In the genomic region with DNA sequence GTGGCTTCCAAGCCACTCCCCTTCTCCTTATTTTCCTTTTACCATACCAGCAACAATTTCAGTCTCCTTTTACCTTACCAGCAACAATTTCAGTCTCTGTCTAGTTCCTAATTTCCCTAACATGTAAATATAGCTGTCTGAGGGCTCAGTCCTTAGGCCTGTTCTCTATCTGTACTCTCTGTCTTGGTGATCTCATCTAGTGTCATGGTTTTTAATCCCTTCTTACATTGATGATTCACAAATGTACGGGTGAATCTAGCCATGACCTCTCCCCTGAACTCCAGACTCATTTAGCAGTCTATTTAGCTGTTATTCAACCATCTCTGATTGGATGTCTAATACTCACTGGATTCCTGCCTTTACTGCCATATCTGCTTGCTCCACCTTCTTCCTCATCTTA, we compare ENCODE assay signal across 8 cellular contexts.
DNase-seq lines count a peak whose midpoint lies in the region; ATAC-seq and TF ChIP-seq lines count a peak whose summit lies in the region.

No MANE protein-coding gene starts in this region.

- H3K4me3 ChIP-seq in foreskin fibroblast (ENCODE audit: low read depth in 1 of 2, low read length in 2 of 2): no peak overlapping the region

- peak; percentile 52 for ATAC-seq in GM21528 (IDR thresholded peaks at IDR 0.05; ENCODE audit: low FRiP score, unreplicated experiment)

- DNase-seq in ELR (ENCODE audit: low read depth) (peak; percentile 92), HS-27A (ENCODE audit: low read depth) (peak; percentile 63), foreskin fibroblast (peak; percentile 82 to 89), NCI-H69 (lab: John Stamatoyannopoulos, UW) (no peak), NCI-H1105 treated with DMSO at 0.1 percent for 48 hours (lab: John Stamatoyannopoulos, UW) (no peak), superior temporal gyrus (ENCODE audit: extremely low spot score) (no peak), NCI-H524 treated with DMSO at 0.1 percent for 48 hours (lab: John Stamatoyannopoulos, UW) (no peak)

- TF ChIP-seq CTCF in foreskin fibroblast (IDR thresholded peaks at IDR 0.05; ENCODE audit: low read depth, low read length): no peak

Comparison
In these comparisons a context has a peak if more than half of its experiments do, and no peak if none do; other contexts are left out.
1. DNase-seq: peak in ELR (single experiment), HS-27A (single experiment) and foreskin fibroblast (2 of 2); none in NCI-H69 (single experiment), NCI-H1105 treated with DMSO at 0.1 percent for 48 hours (single experiment), superior temporal gyrus (single experiment) and NCI-H524 treated with DMSO at 0.1 percent for 48 hours (single experiment).